ENCODE assay signal across 1 cellular context in genomic region chr17:78966123-78966813, GRCh38.
TF ChIP-seq lines count a peak whose summit lies in the region.

No MANE protein-coding gene starts in this region.

TF ChIP-seq in IMR-90, 13 proteins besides CTCF, POLR2A, EP300 and RAD21:
- TF ChIP-seq USF2 (IDR thresholded peaks at IDR 0.05; ENCODE audit: low read depth, low read length) (no peak), CHD1 (IDR thresholded peaks at IDR 0.05; ENCODE audit: low read depth, low read length) (no peak), ELK1 (IDR thresholded peaks at IDR 0.05; ENCODE audit: borderline replicate concordance, low read depth, low read length) (no peak), RCOR1 (IDR thresholded peaks at IDR 0.05; ENCODE audit: insufficient replicate concordance, low read length) (no peak), FOS (IDR thresholded peaks at IDR 0.05; ENCODE audit: low read depth, low read length) (no peak), BHLHE40 (IDR thresholded peaks at IDR 0.05; ENCODE audit: low read depth, low read length) (no peak), MAZ (IDR thresholded peaks at IDR 0.05; ENCODE audit: borderline replicate concordance, low read depth, low read length) (no peak), RFX5 (IDR thresholded peaks at IDR 0.05; ENCODE audit: low read depth, low read length) (no peak), NFE2L2 (IDR thresholded peaks at IDR 0.05; ENCODE audit: low read depth, low read length) (no peak), MXI1 (IDR thresholded peaks at IDR 0.05; ENCODE audit: borderline replicate concordance, low read depth, low read length) (no peak), MAFK (IDR thresholded peaks at IDR 0.05; ENCODE audit: low read depth, low read length) (no peak), CEBPB (IDR thresholded peaks at IDR 0.05; ENCODE audit: low read depth, low read length) (no peak), SMC3 (IDR thresholded peaks at IDR 0.05; ENCODE audit: low read depth, low read length) (no peak)
